In genomic region chr16:67197704-67198103, GRCh38 we compare ENCODE assay signal across 26 cellular contexts. TPM values are rescaled to one million over a fixed set of nuclear protein-coding genes. Genes with fewer than 3 reads are reported as not detected.
DNase-seq lines count a peak whose midpoint lies in the region; ATAC-seq and TF ChIP-seq lines count a peak whose summit lies in the region.
"Had no signal": no experiment of that assay in that cellular context is flagged by ENCODE, and none has a peak within 500 bp of the region (broad histone marks: within the 10 kb centered on the region; RNA-seq: fewer than 3 reads in every experiment).

No MANE protein-coding gene starts in this region.

- no peaks in the 10 kb centered on the region for H3K27me3 ChIP-seq in stomach
- no peaks in the 10 kb centered on the region for H3K27me3 ChIP-seq in BE2C
- H3K27me3 ChIP-seq: body of pancreas, neural progenitor cell had no signal

- H3K27ac ChIP-seq in epithelial cell of prostate (peak overlapping the region; percentile 81), stomach (peak overlapping the region; percentile 62 to 88 (median 83))
- H3K27ac ChIP-seq: HL-60, neural progenitor cell had no signal

- H3K4me1 ChIP-seq in stomach (peaks cover 28 to 69% (median 50%) of the 10 kb centered on the region in 4 donors), BE2C (no peaks in the 10 kb centered on the region)

- no peak for TF ChIP-seq EP300 in stomach (IDR thresholded peaks at IDR 0.05)

- H3K4me3 ChIP-seq in stomach (no peak overlapping the region), BE2C (ENCODE audit: low read depth, low read length) (no peak overlapping the region)
- H3K4me3 ChIP-seq: body of pancreas, neural progenitor cell had no signal

- H3K4me1 Mint-ChIP-seq in activated naive CD4-positive, alpha-beta T cell treated with anti-CD3 and anti-CD28 coated beads, Interleukin-2, amount 50 U/mL, for 24 hours, result peaks cover 27% of the 10 kb centered on the region
- H3K4me1 Mint-ChIP-seq in T-helper 17 cell, result peaks cover 26% of the 10 kb centered on the region

- peaks cover 16% of the 10 kb centered on the region for H3K36me3 Mint-ChIP-seq in activated naive CD4-positive, alpha-beta T cell treated with anti-CD3 and anti-CD28 coated beads, Interleukin-2, amount 50 U/mL, for 24 hours
- peaks cover 3% of the 10 kb centered on the region for H3K36me3 Mint-ChIP-seq in T-helper 17 cell (ENCODE audit: low read depth)

- TF ChIP-seq CTCF in stomach (IDR thresholded peaks at IDR 0.05) (no peak), BE2C (IDR thresholded peaks at IDR 0.05; ENCODE audit: low read depth, low read length) (no peak)

- 58 to 75% (median 65%) methylated on average over 3 to 6 of the region's 6 CpGs for WGBS in stomach, 5 donors

- no peak for ATAC-seq in T-helper 17 cell
- ATAC-seq: Right ventricle myocardium inferior had no signal

- H3K9me3 ChIP-seq in T-helper 17 cell (ENCODE audit: control insufficient read depth, low read length, poor library complexity, severe bottlenecking) (no peaks in the 10 kb centered on the region), stomach (no peaks in the 10 kb centered on the region), BE2C (no peaks in the 10 kb centered on the region)
- H3K9me3 ChIP-seq: body of pancreas had no signal

- no peaks in the 10 kb centered on the region for H3K27me3 Mint-ChIP-seq in activated naive CD4-positive, alpha-beta T cell treated with anti-CD3 and anti-CD28 coated beads, Interleukin-2, amount 50 U/mL, for 24 hours
- H3K27me3 Mint-ChIP-seq in T-helper 17 cell, result no peaks in the 10 kb centered on the region
- H3K27me3 Mint-ChIP-seq: activated CD4-positive, alpha-beta T cell treated with anti-CD3 and anti-CD28 coated beads for 36 hours had no signal

- no peak overlapping the region for H3K4me3 Mint-ChIP-seq in activated naive CD4-positive, alpha-beta T cell treated with anti-CD3 and anti-CD28 coated beads, Interleukin-2, amount 50 U/mL, for 24 hours
- no peak overlapping the region for H3K4me3 Mint-ChIP-seq in T-helper 17 cell
- H3K4me3 Mint-ChIP-seq: activated CD4-positive, alpha-beta T cell treated with anti-CD3 and anti-CD28 coated beads for 36 hours; neural progenitor cell; T-helper 2 cell treated with Interferon-gamma antibody and Interleukin-4, amounts not matched to agents 5 μg/mL and 100 μg/mL, for 36 hours had no signal

- peaks cover 58 to 96% (median 76%) of the 10 kb centered on the region in 4 donors for H3K36me3 ChIP-seq in stomach
- H3K36me3 ChIP-seq in BE2C, result peaks cover 64% of the 10 kb centered on the region
- H3K36me3 ChIP-seq: neural progenitor cell had no signal

- H3K9me3 Mint-ChIP-seq in activated naive CD4-positive, alpha-beta T cell treated with anti-CD3 and anti-CD28 coated beads, Interleukin-2, amount 50 U/mL, for 24 hours, result no peaks in the 10 kb centered on the region
- H3K9me3 Mint-ChIP-seq: neural progenitor cell; T-helper 2 cell treated with Interferon-gamma antibody and Interleukin-4, amounts not matched to agents 5 μg/mL and 100 μg/mL, for 36 hours had no signal

- DNase-seq in activated naive CD4-positive, alpha-beta T cell (lab: John Stamatoyannopoulos, UW), result no peak
- DNase-seq in T-helper 17 cell (no peak), epithelial cell of prostate (ENCODE audit: low read depth, low spot score) (no peak), stomach (no peak), activated gamma-delta T cell (lab: John Stamatoyannopoulos, UW) (no peak), SKM-1 treated with dmso at 0.1 percent for 144 hours (lab: John Stamatoyannopoulos, UW; ENCODE audit: unreplicated experiment) (no peak), BE2C (no peak)
- DNase-seq: activated gamma-delta T cell treated with Interleukin-2 at 50 U/mL for 16 hours; activated T-cell treated with anti-CD3 and anti-CD28 coated beads for 4 hours; cerebellar nuclear complex; effector CD4-positive, alpha-beta T cell; erythroblast; HCEC 1CT; stimulated activated CD4-positive, alpha-beta T cell treated with anti-CD3 and anti-CD28 coated beads, Interleukin-12 subunit alpha, Interleukin-12 subunit beta, amount 100 ng/mL, for 4 hours; stimulated activated CD4-positive, alpha-beta T cell treated with anti-CD3 and anti-CD28 coated beads, Interleukin-4, amount 100 ng/mL, for 1 hour had no signal

- TF ChIP-seq POLR2A in stomach (IDR thresholded peaks at IDR 0.05), result no peak

- peak overlapping the region; percentile 55 for H3K27ac Mint-ChIP-seq in activated naive CD4-positive, alpha-beta T cell treated with anti-CD3 and anti-CD28 coated beads, Interleukin-2, amount 50 U/mL, for 24 hours
- peak overlapping the region; percentile 47 for H3K27ac Mint-ChIP-seq in T-helper 17 cell
- H3K27ac Mint-ChIP-seq: neural progenitor cell; T-helper 2 cell treated with Interferon-gamma antibody and Interleukin-4, amounts not matched to agents 5 μg/mL and 100 μg/mL, for 36 hours had no signal

- intact Hi-C loops in stomach (cut with DNase I; ENCODE audit: low total_unique reads), result no loop called here

RNA-seq across cellular contexts. Expression of gene ELMO3, which starts 1.2 kb away (rescaled TPM):
- 1 to 10 TPM; 2.4 TPM for total RNA-seq in T-helper 17 cell
- 100 to 1,000 TPM in 2 of 5 donors, 10 to 100 TPM in 3; 11.6 to 133 (median 57.2) TPM for total RNA-seq in stomach
- 10 to 100 TPM; 20.4 to 44.6 (median 37.1) TPM for polyA plus RNA-seq in stomach
- 7.8 TPM for polyA plus RNA-seq in BE2C (2012; ENCODE audit: insufficient read depth, insufficient read length, low read depth)

RNA-seq across cellular contexts. Expression of gene E2F4, which starts 5.7 kb away (rescaled TPM):
- 10 to 100 TPM; 64.6 to 75.1 TPM for total RNA-seq in T-helper 17 cell
- 100 to 1,000 TPM in 2 of 5 donors, 10 to 100 TPM in 3; 36.8 to 304 (median 89.7) TPM for total RNA-seq in stomach
- polyA plus RNA-seq in stomach, result 10 to 100 TPM; 32.8 to 44.3 (median 38.7) TPM
- polyA plus RNA-seq in BE2C (2012; ENCODE audit: insufficient read depth, insufficient read length, low read depth), result 278 TPM

RNA-seq across cellular contexts. Expression of gene EXOC3L1, which starts 7.8 kb away (rescaled TPM):
- total RNA-seq in T-helper 17 cell (not detected), stomach (10 to 100 TPM in 3 of 5 donors, 1 to 10 TPM in 1, not detected in 1; 1.3 to 25.5 (median 14.5) TPM)
- 1 to 10 TPM; 3.9 to 6.8 (median 4.0) TPM for polyA plus RNA-seq in stomach
- polyA plus RNA-seq in BE2C (2012; ENCODE audit: insufficient read depth, insufficient read length, low read depth), result 7.7 TPM
- total RNA-seq: fibroblast of villous mesenchyme, NCI-H460, OCI-LY7 had no signal
- polyA plus RNA-seq: keratinocyte had no signal

RNA-seq across cellular contexts. Expression of gene MATCAP1, which starts 13.9 kb away (rescaled TPM):
- total RNA-seq in T-helper 17 cell (10 to 100 TPM; 16.0 to 19.7 TPM), stomach (100 to 1,000 TPM in 1 of 5 donors, 10 to 100 TPM in 4; 13.2 to 156 (median 24.0) TPM)
- polyA plus RNA-seq in stomach, result 10 to 100 TPM in 1 of 3 donors, 1 to 10 TPM in 2; 8.5 to 25.7 (median 9.5) TPM
- polyA plus RNA-seq in BE2C (2012; ENCODE audit: insufficient read depth, insufficient read length, low read depth), result 90.9 TPM

RNA-seq across cellular contexts. Expression of gene NOL3, which starts 27.4 kb away (rescaled TPM):
- total RNA-seq in T-helper 17 cell (1 to 10 TPM; 4.3 to 5.5 TPM), stomach (100 to 1,000 TPM in 1 of 5 donors, 10 to 100 TPM in 4; 11.4 to 492 (median 39.4) TPM)
- polyA plus RNA-seq in stomach, result 10 to 100 TPM; 17.2 to 59.7 (median 21.5) TPM
- 90.0 TPM for polyA plus RNA-seq in BE2C (2012; ENCODE audit: insufficient read depth, insufficient read length, low read depth)
